12 cellular contexts compared by ENCODE assay signal in the genomic region with DNA sequence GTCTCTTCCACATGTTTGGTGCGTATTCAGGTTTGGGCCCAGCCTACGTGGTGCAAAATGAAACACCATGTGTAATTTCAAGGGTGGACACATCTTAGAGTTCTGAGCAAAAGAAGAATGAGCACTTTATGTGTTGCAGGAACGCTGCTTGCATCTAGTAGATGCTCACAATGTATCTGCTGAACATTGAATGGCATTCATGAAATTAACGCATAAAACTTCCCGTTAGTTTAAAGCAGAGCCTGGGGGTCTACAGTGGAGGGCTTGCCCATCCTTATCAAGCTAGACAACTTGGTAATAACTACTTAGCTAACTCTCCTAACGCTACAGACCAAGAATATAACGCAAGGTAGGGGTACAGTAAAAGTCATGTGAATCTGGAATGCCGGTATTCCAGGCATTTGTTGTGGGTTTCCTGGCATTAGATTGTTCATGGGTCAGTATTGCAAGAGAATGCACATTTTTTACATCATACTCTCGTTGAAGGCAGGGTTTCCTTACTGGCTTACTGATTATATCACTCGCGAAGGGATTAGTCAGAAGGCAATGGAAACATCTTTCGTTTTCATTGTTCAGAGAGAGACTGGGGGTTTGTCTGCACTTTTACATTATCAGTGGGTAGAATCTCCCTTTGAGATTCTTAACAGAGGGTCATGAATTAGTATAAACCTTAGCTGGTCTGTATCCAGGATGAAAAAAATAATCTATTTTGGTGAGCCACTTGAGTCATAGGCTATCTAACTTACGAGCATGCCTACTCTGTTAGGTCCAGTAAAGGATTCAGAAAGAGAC.
A peak's percentile ranks its signal among the peaks of the same experiment; 100 is the strongest.
DNase-seq lines count a peak whose midpoint lies in the region; ATAC-seq and TF ChIP-seq lines count a peak whose summit lies in the region.
"Had no signal": no experiment of that assay in that cellular context is flagged by ENCODE, and none has a peak within 500 bp of the region (broad histone marks: within the 10 kb centered on the region; RNA-seq: fewer than 3 reads in every experiment).

No MANE protein-coding gene starts in this region.

- peak overlapping the region; percentile 54 for H3K27ac Mint-ChIP-seq in activated CD8-positive, alpha-beta memory T cell treated with anti-CD3 and anti-CD28 coated beads, Interleukin-2, amount 10 ng/mL, durations not matched to agents 7 days and 5 days
- H3K27ac Mint-ChIP-seq: activated T-cell treated with anti-CD3 and anti-CD28 coated beads, Interleukin-2, amount 50 U/mL, for 24 hours; H9; nephron progenitor cell had no signal

- peaks cover 4% of the 10 kb centered on the region for H3K36me3 Mint-ChIP-seq in activated CD8-positive, alpha-beta memory T cell treated with anti-CD3 and anti-CD28 coated beads, Interleukin-2, amount 10 ng/mL, durations not matched to agents 7 days and 5 days

- H3K27me3 Mint-ChIP-seq in activated CD8-positive, alpha-beta memory T cell treated with anti-CD3 and anti-CD28 coated beads, Interleukin-2, amount 10 ng/mL, durations not matched to agents 7 days and 5 days = no peaks in the 10 kb centered on the region
- H3K27me3 Mint-ChIP-seq: activated T-cell treated with anti-CD3 and anti-CD28 coated beads, Interleukin-2, amount 50 U/mL, for 24 hours had no signal

- H3K4me3 ChIP-seq in fibroblast of pulmonary artery (replicated peaks; ENCODE audit: low read depth, low read length) = peak overlapping the region; percentile 38
- H3K4me3 ChIP-seq in skeletal muscle cell (ENCODE audit: low read depth, low read length) = peak overlapping the region; percentile 17
- no peak overlapping the region for H3K4me3 ChIP-seq in lower leg skin (ENCODE audit: low read depth, poor library complexity, severe bottlenecking)
- H3K4me3 ChIP-seq: BLaER1 treated with 17β-estradiol and CSF1 and Interleukin-3, amounts not matched to agents 10 nM and 100 nM had no signal

- 85 to 86% methylated on average over 13 of the region's 13 CpGs for WGBS in lower leg skin, 2 donors

- no peak for TF ChIP-seq POLR2A in lower leg skin (IDR thresholded peaks at IDR 0.05)

- TF ChIP-seq CTCF in fibroblast of pulmonary artery (IDR thresholded peaks at IDR 0.05; ENCODE audit: low read length, missing control alignments) (no peak), lower leg skin (IDR thresholded peaks at IDR 0.05) (no peak), GM20000 (IDR thresholded peaks at IDR 0.05; ENCODE audit: extremely low read depth, missing control alignments) (no peak)

- no peak for DNase-seq in activated CD8-positive, alpha-beta memory T cell treated with anti-CD3 and anti-CD28 coated beads, Interleukin-2, amount 10 ng/mL, durations not matched to agents 7 days and 5 days
- DNase-seq in activated CD8-positive, alpha-beta memory T cell treated with anti-CD3 and anti-CD28 coated beads, Interleukin-2, amount 50 U/mL, for 48 hours = no peak
- DNase-seq in SW 1271 (lab: John Stamatoyannopoulos, UW) (peak; percentile 83 to 93), fibroblast of pulmonary artery (ENCODE audit: low read depth) (peak; percentile 99), skeletal muscle cell (ENCODE audit: low read depth) (peak; percentile 89), lower leg skin (ENCODE audit: low spot score in 2 of 2) (no peak), GM20000 (ENCODE audit: low spot score) (no peak), NCI-H1694 treated with DMSO at 0.1 percent for 48 hours (lab: John Stamatoyannopoulos, UW) (no peak)
- DNase-seq: activated T-cell treated with anti-CD3 and anti-CD28 coated beads, Interleukin-2, amount 50 U/mL, for 24 hours; H9; nephron progenitor cell had no signal

- intact Hi-C loops in lower leg skin (cut with DNase I; ENCODE audit: low total_unique reads) = loop anchor here (5.0 kb wide), 1 partner anchor 300 kb away; no protein-coding TSS in a partner anchor

- H3K9me3 Mint-ChIP-seq in activated CD8-positive, alpha-beta memory T cell treated with anti-CD3 and anti-CD28 coated beads, Interleukin-2, amount 10 ng/mL, durations not matched to agents 7 days and 5 days (ENCODE audit: low read depth) = no peaks in the 10 kb centered on the region
- H3K9me3 Mint-ChIP-seq: activated T-cell treated with anti-CD3 and anti-CD28 coated beads, Interleukin-2, amount 50 U/mL, for 24 hours; H9; nephron progenitor cell had no signal

- ATAC-seq in activated CD8-positive, alpha-beta memory T cell treated with anti-CD3 and anti-CD28 coated beads, Interleukin-2, amount 10 ng/mL, durations not matched to agents 7 days and 5 days = peak; percentile 78

- H3K4me1 Mint-ChIP-seq in activated CD8-positive, alpha-beta memory T cell treated with anti-CD3 and anti-CD28 coated beads, Interleukin-2, amount 10 ng/mL, durations not matched to agents 7 days and 5 days = peaks cover 37% of the 10 kb centered on the region

- CTCF ChIA-PET in activated CD8-positive, alpha-beta memory T cell treated with anti-CD3 and anti-CD28 coated beads, Interleukin-2, amount 10 ng/mL, durations not matched to agents 7 days and 5 days (lab: Charles Lee) = interaction anchor here (1.2 to 1.6 kb wide), 2 partner anchors 11 to 391 kb away, joined by 3 read pairs; no protein-coding TSS in a partner anchor

- H3K4me3 Mint-ChIP-seq in activated CD8-positive, alpha-beta memory T cell treated with anti-CD3 and anti-CD28 coated beads, Interleukin-2, amount 10 ng/mL, durations not matched to agents 7 days and 5 days = peak overlapping the region; percentile 4
- H3K4me3 Mint-ChIP-seq: activated T-cell treated with anti-CD3 and anti-CD28 coated beads, Interleukin-2, amount 50 U/mL, for 24 hours; H9; nephron progenitor cell had no signal

Comparison
In these comparisons a context has a peak if more than half of its experiments do, and no peak if none do; other contexts are left out.
1. DNase-seq: peak in SW 1271 (2 of 2), fibroblast of pulmonary artery (single experiment) and skeletal muscle cell (single experiment); none in activated CD8-positive, alpha-beta memory T cell treated with anti-CD3 and anti-CD28 coated beads, Interleukin-2, amount 10 ng/mL, durations not matched to agents 7 days and 5 days (single experiment), activated CD8-positive, alpha-beta memory T cell treated with anti-CD3 and anti-CD28 coated beads, Interleukin-2, amount 50 U/mL, for 48 hours (single experiment), lower leg skin (0 of 2), GM20000 (single experiment) and NCI-H1694 treated with DMSO at 0.1 percent for 48 hours (single experiment).